9 cellular contexts compared by ENCODE assay signal in genomic region chr5:38208782-38209378, GRCh38. TPM values are rescaled to one million over a fixed set of nuclear protein-coding genes. Genes with fewer than 3 reads are reported as not detected.
DNase-seq lines count a peak whose midpoint lies in the region; ATAC-seq, FAIRE-seq and TF ChIP-seq lines count a peak whose summit lies in the region.
"Had no signal": no experiment of that assay in that cellular context is flagged by ENCODE, and none has a peak within 500 bp of the region (broad histone marks: within the 10 kb centered on the region; RNA-seq: fewer than 3 reads in every experiment).

No MANE protein-coding gene starts in this region.

- no peaks in the 10 kb centered on the region for H3K36me3 ChIP-seq in Panc1 (ENCODE audit: control insufficient read depth, insufficient read depth, low read length)
- no peaks in the 10 kb centered on the region for H3K36me3 ChIP-seq in small intestine (ENCODE audit: control insufficient read depth in 2 of 2, insufficient read depth in 2 of 2, low read length in 2 of 2)
- H3K36me3 ChIP-seq: SJSA1 had no signal

- intact Hi-C loops in Panc1 (cut with micrococcal nuclease; ENCODE audit: unreplicated experiment): loop anchor here (10.0 kb wide), 1 partner anchor 196 kb away; no protein-coding TSS in a partner anchor

- POLR2A ChIA-PET in Panc1 (lab: Charles Lee): no interaction called here

- H3K27me3 ChIP-seq in Panc1 (ENCODE audit: control insufficient read depth, insufficient read depth, low read length): peaks cover 9% of the 10 kb centered on the region; the same call in 1 of the 2 replicates
- peaks cover 0 to 2% of the 10 kb centered on the region in 2 donors for H3K27me3 ChIP-seq in small intestine (ENCODE audit: control insufficient read depth in 2 of 2, insufficient read depth in 2 of 2, low read length in 2 of 2)

- H3K4me1 ChIP-seq in Panc1 (ENCODE audit: control insufficient read depth, insufficient read depth, low read length) (no peaks in the 10 kb centered on the region), small intestine (ENCODE audit: control insufficient read depth in 2 of 2, insufficient read depth in 1 of 2, low read depth in 1 of 2, low read length in 1 of 2) (no peaks in the 10 kb centered on the region)
- H3K4me1 ChIP-seq: SJSA1 had no signal

- no peak for FAIRE-seq in small intestine (lab: Jason Lieb, UNC)

- DNase-seq in DMS114 treated with DMSO at 0.1 percent for 48 hours (lab: John Stamatoyannopoulos, UW; ENCODE audit: unreplicated experiment): peak; percentile 27
- DNase-seq in HuH-7 (ENCODE audit: low spot score): peak; percentile 55
- peak; percentile 28 for DNase-seq in Panc1 (ENCODE audit: low read depth, low spot score)
- DNase-seq in fibroblast of villous mesenchyme (ENCODE audit: low read depth): peak; percentile 71
- DNase-seq in small intestine: peak; percentile 5

- in situ Hi-C loops in Panc1 (cut with HindIII; ENCODE audit: low pct_unique_long_range_greater_than_20kb, low sequenced_read_pairs): no loop called here

- H3K4me3 ChIP-seq in Panc1 (ENCODE audit: low read depth in 2 of 2, low read length in 2 of 2) (no peak overlapping the region), fibroblast of villous mesenchyme (ENCODE audit: low read depth, low read length) (no peak overlapping the region), small intestine (ENCODE audit: low read depth in 1 of 2, low read length in 2 of 2) (no peak overlapping the region)
- H3K4me3 ChIP-seq: SJSA1 had no signal

- BruUV-seq in Panc1 (replicated peaks; lab: Mats Ljungman, UMichigan): no TSS peak

- 4 to 15% (median 14%) methylated on average over 1 of the region's 1 CpG for WGBS in small intestine, 3 donors

- CTCF ChIA-PET in Panc1 (lab: Charles Lee): interaction anchor here (0.6 to 1.8 kb wide), 2 partner anchors 149 to 233 kb away, joined by 3 to 9 read pairs; no protein-coding TSS in a partner anchor

- no peak overlapping the region for H3K27ac ChIP-seq in Panc1 (ENCODE audit: low read length)
- H3K27ac ChIP-seq in small intestine (ENCODE audit: low read depth in 1 of 2, low read length in 1 of 2): no peak overlapping the region
- H3K27ac ChIP-seq: SJSA1 had no signal

- ATAC-seq in Panc1 (peak; percentile 81), HG02970 (IDR thresholded peaks at IDR 0.05; ENCODE audit: low FRiP score, unreplicated experiment) (no peak), HG02571 (IDR thresholded peaks at IDR 0.05; ENCODE audit: unreplicated experiment) (no peak), HG02870 (IDR thresholded peaks at IDR 0.05; ENCODE audit: unreplicated experiment) (no peak)

- H3K9me3 ChIP-seq in Panc1 (ENCODE audit: control insufficient read depth, insufficient read depth, low read depth, low read length) (no peaks in the 10 kb centered on the region), small intestine (ENCODE audit: control insufficient read depth, low read depth) (no peaks in the 10 kb centered on the region)
- H3K9me3 ChIP-seq: SJSA1 had no signal

- TF ChIP-seq CTCF in Panc1 (IDR thresholded peaks at IDR 0.05) (peak; percentile 82), fibroblast of villous mesenchyme (IDR thresholded peaks at IDR 0.05; ENCODE audit: insufficient read depth, low read depth, low read length) (peak; percentile 64)

RNA-seq across cellular contexts. Expression of gene EGFLAM, which starts 49.5 kb away (rescaled TPM):
- total RNA-seq in Panc1 (2021; ENCODE audit: unreplicated experiment) (14.8 TPM), fibroblast of villous mesenchyme (3.0 and 5.5 TPM in 2 replicates)
- polyA plus RNA-seq in Panc1 (2012; ENCODE audit: insufficient read length): 8.1 TPM
- polyA plus RNA-seq in small intestine: 1 to 10 TPM in 1 of 3 donors, under 1 TPM in 1, not detected in 1; 0.54 to 1.7 TPM

Comparison
In these comparisons a context has a peak if more than half of its experiments do, and no peak if none do; other contexts are left out.
1. DNase-seq: peak in every context shown above with its lines; median percentile 71 in fibroblast of villous mesenchyme; 55 in HuH-7; 28 in Panc1; 27 in DMS114 treated with DMSO at 0.1 percent for 48 hours; 5 in small intestine.